In genomic region chr4:72984351-72984750, GRCh38 we compare ENCODE assay signal across 19 cellular contexts.
"Had no signal": no experiment of that assay in that cellular context is flagged by ENCODE, and none has a peak within 500 bp of the region (broad histone marks: within the 10 kb centered on the region; RNA-seq: fewer than 3 reads in every experiment).

No MANE protein-coding gene starts in this region.

- H3K36me3 ChIP-seq: heart right ventricle, neutrophil, pancreas, right atrium auricular region, spleen, tibial artery had no signal

- H3K27ac Mint-ChIP-seq: activated T-helper 1 cell treated with anti-CD3 and anti-CD28 coated beads, Interleukin-12 subunit alpha, Interleukin-12 subunit beta, Interleukin-2, Interleukin-4 antibody, amounts not matched to agents 30 ng/mL and 10 ng/mL and 1 ng/mL, durations not matched to agents 14 hours and 24 hours and 36 hours; dendritic cell treated with granulocyte-macrophage colony-stimulating factor and Interleukin-4, amounts not matched to agents 40 ng/mL and 50 ng/mL, for 4 days; memory B cell; natural killer cell treated with Interleukin-12 subunit alpha and Interleukin-12 subunit beta and Interleukin-15 and Interleukin-18, amount 100 ng/mL, for 72 hours; stimulated activated naive CD8-positive, alpha-beta T cell treated with anti-CD3 and anti-CD28 coated beads, Interleukin-15, Interleukin-2, amounts not matched to agents 100 ng/mL and 50 ng/mL, for 24 hours had no signal

- H3K9me3 Mint-ChIP-seq: activated T-helper 1 cell treated with anti-CD3 and anti-CD28 coated beads, Interleukin-12 subunit alpha, Interleukin-12 subunit beta, Interleukin-2, Interleukin-4 antibody, amounts not matched to agents 30 ng/mL and 10 ng/mL and 1 ng/mL, durations not matched to agents 14 hours and 24 hours and 36 hours; dendritic cell treated with granulocyte-macrophage colony-stimulating factor and Interleukin-4, amounts not matched to agents 40 ng/mL and 50 ng/mL, for 4 days; memory B cell; natural killer cell treated with Interleukin-12 subunit alpha and Interleukin-12 subunit beta and Interleukin-15 and Interleukin-18, amount 100 ng/mL, for 72 hours; stimulated activated naive CD8-positive, alpha-beta T cell treated with anti-CD3 and anti-CD28 coated beads, Interleukin-15, Interleukin-2, amounts not matched to agents 100 ng/mL and 50 ng/mL, for 24 hours had no signal

- H3K4me1 ChIP-seq: body of pancreas, heart right ventricle, pancreas, psoas muscle, right atrium auricular region, spleen, tibial artery had no signal

- H3K4me3 ChIP-seq: body of pancreas, heart right ventricle, pancreas, psoas muscle, right atrium auricular region, spleen, tibial artery had no signal

- ATAC-seq: body of pancreas; heart right ventricle; left colon; natural killer cell treated with Interleukin-12 subunit alpha and Interleukin-12 subunit beta and Interleukin-15 and Interleukin-18, amount 100 ng/mL, for 72 hours; pancreas; psoas muscle had no signal

- H3K36me3 Mint-ChIP-seq: memory B cell; natural killer cell treated with Interleukin-12 subunit alpha and Interleukin-12 subunit beta and Interleukin-15 and Interleukin-18, amount 100 ng/mL, for 72 hours had no signal

- DNase-seq: activated CD8-positive, alpha-beta memory T cell treated with anti-CD3 and anti-CD28 coated beads, Interleukin-2, amount 50 U/mL, for 48 hours; activated gamma-delta T cell treated with Interleukin-2 at 50 U/mL for 16 hours; body of pancreas; effector CD4-positive, alpha-beta T cell; heart right ventricle; left colon; pancreas; psoas muscle; spleen; stimulated activated CD8-positive, alpha-beta memory T cell treated with anti-CD3 and anti-CD28 coated beads, Interleukin-4, amount 100 ng/mL, for 48 hours; T-helper 9 cell; tibial artery had no signal

- H3K9me3 ChIP-seq: body of pancreas, heart right ventricle, neutrophil, pancreas, psoas muscle, right atrium auricular region, spleen, tibial artery had no signal

- H3K27ac ChIP-seq: body of pancreas, heart right ventricle, neutrophil, pancreas, psoas muscle, right atrium auricular region, spleen, tibial artery had no signal

- H3K27me3 ChIP-seq: body of pancreas, heart right ventricle, neutrophil, pancreas, right atrium auricular region, spleen, tibial artery had no signal
